Comparison of ENCODE assay signal across 8 cellular contexts in genomic region chr4:10554694-10555093, GRCh38.
DNase-seq lines count a peak whose midpoint lies in the region; ATAC-seq and TF ChIP-seq lines count a peak whose summit lies in the region.

No MANE protein-coding gene starts in this region.

- no peaks in the 10 kb centered on the region for H3K36me3 Mint-ChIP-seq in natural killer cell treated with Interleukin-12 subunit alpha and Interleukin-12 subunit beta and Interleukin-15 and Interleukin-18, amount 100 ng/mL, for 72 hours

- no peaks in the 10 kb centered on the region for H3K9me3 Mint-ChIP-seq in natural killer cell treated with Interleukin-12 subunit alpha and Interleukin-12 subunit beta and Interleukin-15 and Interleukin-18, amount 100 ng/mL, for 72 hours

- H3K27me3 ChIP-seq in uterus = no peaks in the 10 kb centered on the region

- ATAC-seq in GM19328 (IDR thresholded peaks at IDR 0.05; ENCODE audit: unreplicated experiment) (peak; percentile 59), HG03457 (IDR thresholded peaks at IDR 0.05; ENCODE audit: unreplicated experiment) (peak; percentile 54)
- peak in 1 of 2 donors; percentile 72 for ATAC-seq in natural killer cell treated with Interleukin-12 subunit alpha and Interleukin-12 subunit beta and Interleukin-15 and Interleukin-18, amount 100 ng/mL, for 72 hours

- H3K9me3 ChIP-seq in uterus = no peaks in the 10 kb centered on the region

- H3K4me1 Mint-ChIP-seq in natural killer cell treated with Interleukin-12 subunit alpha and Interleukin-12 subunit beta and Interleukin-15 and Interleukin-18, amount 100 ng/mL, for 72 hours (ENCODE audit: low read depth in 2 of 2) = peaks cover 0 to 5% of the 10 kb centered on the region in 2 donors

- H3K4me1 ChIP-seq in uterus = no peaks in the 10 kb centered on the region

- peak; percentile 58 for DNase-seq in CD1c-positive myeloid dendritic cell (ENCODE audit: extremely low spot score)
- peak; percentile 64 for DNase-seq in NCI-H526 treated with DMSO at 0.1 percent for 48 hours (lab: John Stamatoyannopoulos, UW)
- peak; percentile 68 for DNase-seq in activated CD8-positive, alpha-beta memory T cell treated with anti-CD3 and anti-CD28 coated beads for 24 hours
- peak; percentile 58 for DNase-seq in fibroblast of gingiva (ENCODE audit: low read depth)
- DNase-seq in natural killer cell treated with Interleukin-12 subunit alpha and Interleukin-12 subunit beta and Interleukin-15 and Interleukin-18, amount 100 ng/mL, for 72 hours (ENCODE audit: low spot score) = peak; percentile 64
- DNase-seq in uterus = peak; percentile 17 to 27

- no peak for TF ChIP-seq POLR2A in uterus (IDR thresholded peaks at IDR 0.05)

- no peaks in the 10 kb centered on the region for H3K36me3 ChIP-seq in uterus

- H3K4me3 ChIP-seq in uterus = no peak overlapping the region

- H3K4me3 Mint-ChIP-seq in natural killer cell treated with Interleukin-12 subunit alpha and Interleukin-12 subunit beta and Interleukin-15 and Interleukin-18, amount 100 ng/mL, for 72 hours = no peak overlapping the region

- H3K27ac ChIP-seq in uterus = no peak overlapping the region

- peaks cover 3 to 6% of the 10 kb centered on the region in 2 donors for H3K27me3 Mint-ChIP-seq in natural killer cell treated with Interleukin-12 subunit alpha and Interleukin-12 subunit beta and Interleukin-15 and Interleukin-18, amount 100 ng/mL, for 72 hours

- intact Hi-C loops in uterus (cut with DNase I; ENCODE audit: low total_unique reads) = no loop called here

- peak; percentile 58 to 76 (median 62) for TF ChIP-seq CTCF in uterus (IDR thresholded peaks at IDR 0.05)

- H3K27ac Mint-ChIP-seq in natural killer cell treated with Interleukin-12 subunit alpha and Interleukin-12 subunit beta and Interleukin-15 and Interleukin-18, amount 100 ng/mL, for 72 hours = no peak overlapping the region
